ENCODE assay signal across 9 cellular contexts in genomic region chr5:114449836-114450515, GRCh38.
DNase-seq lines count a peak whose midpoint lies in the region; ATAC-seq, FAIRE-seq and TF ChIP-seq lines count a peak whose summit lies in the region.
"Had no signal": no experiment of that assay in that cellular context is flagged by ENCODE, and none has a peak within 500 bp of the region (broad histone marks: within the 10 kb centered on the region; RNA-seq: fewer than 3 reads in every experiment).

No MANE protein-coding gene starts in this region.

- peaks cover 3% of the 10 kb centered on the region for H3K4me1 Mint-ChIP-seq in activated T-cell treated with anti-CD3 and anti-CD28 coated beads, Interleukin-2, amount 50 U/mL, for 24 hours (ENCODE audit: low read depth)
- H3K4me1 Mint-ChIP-seq in immature natural killer cell = peaks cover 0 to 1% of the 10 kb centered on the region in 2 donors

- no peaks in the 10 kb centered on the region for H3K36me3 Mint-ChIP-seq in activated T-cell treated with anti-CD3 and anti-CD28 coated beads, Interleukin-2, amount 50 U/mL, for 24 hours (ENCODE audit: low read depth)
- no peaks in the 10 kb centered on the region for H3K36me3 Mint-ChIP-seq in immature natural killer cell

- peaks cover 7% of the 10 kb centered on the region for H3K27me3 Mint-ChIP-seq in activated T-cell treated with anti-CD3 and anti-CD28 coated beads, Interleukin-2, amount 50 U/mL, for 24 hours
- H3K27me3 Mint-ChIP-seq in immature natural killer cell (ENCODE audit: low read depth in 3 of 3) = peaks cover 2 to 6% (median 4%) of the 10 kb centered on the region in 3 donors

- TF ChIP-seq EP300 in gastroesophageal sphincter (IDR thresholded peaks at IDR 0.05) (no peak), ovary (IDR thresholded peaks at IDR 0.05) (no peak)

- WGBS in gastroesophageal sphincter (ENCODE audit: low coverage in 1 of 2), 2 donors = 0 to 13% methylated on average over 1 to 3 of the region's 16 CpGs
- 3 to 7% (median 5%) methylated on average over 16 of the region's 16 CpGs for WGBS in ovary, 3 donors

- intact Hi-C loops in ovary (cut with DNase I) = loop anchor here in 1 of 4 donors (10.0 kb wide), 1 partner anchor 825 kb away; no protein-coding TSS in a partner anchor

- H3K9me3 Mint-ChIP-seq in activated T-cell treated with anti-CD3 and anti-CD28 coated beads, Interleukin-2, amount 50 U/mL, for 24 hours = no peaks in the 10 kb centered on the region
- H3K9me3 Mint-ChIP-seq in immature natural killer cell = peaks cover 0 to 8% (median 0%) of the 10 kb centered on the region in 6 donors
- H3K9me3 Mint-ChIP-seq: dendritic cell treated with granulocyte-macrophage colony-stimulating factor and Interleukin-4, amounts not matched to agents 40 ng/mL and 50 ng/mL, for 4 days had no signal

- H3K27ac Mint-ChIP-seq in activated T-cell treated with anti-CD3 and anti-CD28 coated beads, Interleukin-2, amount 50 U/mL, for 24 hours = no peak overlapping the region
- no peak overlapping the region for H3K27ac Mint-ChIP-seq in immature natural killer cell
- H3K27ac Mint-ChIP-seq: dendritic cell treated with granulocyte-macrophage colony-stimulating factor and Interleukin-4, amounts not matched to agents 40 ng/mL and 50 ng/mL, for 4 days had no signal

- H3K27ac ChIP-seq in gastroesophageal sphincter (peak overlapping the region in 2 of 4 donors; percentile 20 to 35), ovary (no peak overlapping the region)

- no peaks in the 10 kb centered on the region for H3K9me3 ChIP-seq in gastroesophageal sphincter
- H3K9me3 ChIP-seq in ovary = no peaks in the 10 kb centered on the region

- DNase-seq in D721Med (ENCODE audit: insufficient read length, low spot score) (peak; percentile 27), GM19240 (ENCODE audit: insufficient read length, low spot score) (peak; percentile 52), NCI-H748 (lab: John Stamatoyannopoulos, UW; ENCODE audit: unreplicated experiment) (peak; percentile 47), ovary (peak; percentile 40 to 74 (median 58)), immature natural killer cell (no peak)
- peak; percentile 50 for DNase-seq in activated T-cell treated with anti-CD3 and anti-CD28 coated beads, Interleukin-2, amount 50 U/mL, for 24 hours

- no peak overlapping the region for H3K4me3 ChIP-seq in gastroesophageal sphincter
- H3K4me3 ChIP-seq in ovary = no peak overlapping the region

- ATAC-seq in HG03139 (IDR thresholded peaks at IDR 0.05; ENCODE audit: unreplicated experiment) (peak; percentile 100), gastroesophageal sphincter (peak; percentile 85)

- TF ChIP-seq POLR2A in gastroesophageal sphincter (IDR thresholded peaks at IDR 0.05) (no peak), ovary (IDR thresholded peaks at IDR 0.05) (no peak)

- H3K4me1 ChIP-seq in gastroesophageal sphincter = peaks cover 0 to 13% (median 0%) of the 10 kb centered on the region in 3 donors
- no peaks in the 10 kb centered on the region for H3K4me1 ChIP-seq in ovary (ENCODE audit: insufficient read depth)

- TF ChIP-seq CTCF in D721Med (IDR thresholded peaks at IDR 0.05; ENCODE audit: insufficient read depth, missing control alignments) (peak; percentile 91), gastroesophageal sphincter (IDR thresholded peaks at IDR 0.05) (peak; percentile 42 to 85 (median 72)), ovary (IDR thresholded peaks at IDR 0.05) (peak in 2 of 3 donors; percentile 35 to 56)

- H3K36me3 ChIP-seq in gastroesophageal sphincter = no peaks in the 10 kb centered on the region
- no peaks in the 10 kb centered on the region for H3K36me3 ChIP-seq in ovary

- no peak for FAIRE-seq in D721Med (lab: Jason Lieb, UNC)

- H3K27me3 ChIP-seq in gastroesophageal sphincter (no peaks in the 10 kb centered on the region), ovary (no peaks in the 10 kb centered on the region)

- no peak overlapping the region for H3K4me3 Mint-ChIP-seq in activated T-cell treated with anti-CD3 and anti-CD28 coated beads, Interleukin-2, amount 50 U/mL, for 24 hours
- H3K4me3 Mint-ChIP-seq in immature natural killer cell = no peak overlapping the region
- H3K4me3 Mint-ChIP-seq: dendritic cell treated with granulocyte-macrophage colony-stimulating factor and Interleukin-4, amounts not matched to agents 40 ng/mL and 50 ng/mL, for 4 days had no signal

Comparison
In these comparisons a context has a peak if more than half of its experiments do, and no peak if none do; other contexts are left out.
1. DNase-seq: peak in D721Med (single experiment), GM19240 (single experiment), NCI-H748 (single experiment), activated T-cell treated with anti-CD3 and anti-CD28 coated beads, Interleukin-2, amount 50 U/mL, for 24 hours (single experiment) and ovary (5 of 5); none in immature natural killer cell (0 of 3).
2. Peak in every context shown above with its lines, with median percentiles within 50 percentile points of each other: CTCF ChIP-seq.